Comparison of ENCODE assay signal across 15 cellular contexts in genomic region chr10:8665322-8665721, GRCh38.
DNase-seq lines count a peak whose midpoint lies in the region; ATAC-seq and FAIRE-seq lines count a peak whose summit lies in the region.
"Had no signal": no experiment of that assay in that cellular context is flagged by ENCODE, and none has a peak within 500 bp of the region (broad histone marks: within the 10 kb centered on the region; RNA-seq: fewer than 3 reads in every experiment).

No MANE protein-coding gene starts in this region.

- H3K27ac Mint-ChIP-seq in stimulated activated naive CD8-positive, alpha-beta T cell treated with anti-CD3 and anti-CD28 coated beads, Interleukin-15, amount 100 ng/mL, for 72 hours = no peak overlapping the region
- H3K27ac Mint-ChIP-seq: B cell had no signal

- H3K4me3 Mint-ChIP-seq in stimulated activated naive CD8-positive, alpha-beta T cell treated with anti-CD3 and anti-CD28 coated beads, Interleukin-15, amount 100 ng/mL, for 72 hours = no peak overlapping the region
- H3K4me3 Mint-ChIP-seq: B cell; CD4-positive, alpha-beta memory T cell had no signal

- FAIRE-seq in HTR-8/SVneo (lab: Jason Lieb, UNC) = peak; percentile 4
- FAIRE-seq: A204.1, GM19239, H1 had no signal

- no peaks in the 10 kb centered on the region for H3K4me1 Mint-ChIP-seq in stimulated activated naive CD8-positive, alpha-beta T cell treated with anti-CD3 and anti-CD28 coated beads, Interleukin-15, amount 100 ng/mL, for 72 hours
- H3K4me1 Mint-ChIP-seq: B cell; CD4-positive, alpha-beta memory T cell had no signal

- ATAC-seq in esophagus mucosa = peak; percentile 37
- no peak for ATAC-seq in stimulated activated naive CD8-positive, alpha-beta T cell treated with anti-CD3 and anti-CD28 coated beads, Interleukin-15, amount 100 ng/mL, for 72 hours

- peaks cover 7% of the 10 kb centered on the region for H3K27me3 Mint-ChIP-seq in stimulated activated naive CD8-positive, alpha-beta T cell treated with anti-CD3 and anti-CD28 coated beads, Interleukin-15, amount 100 ng/mL, for 72 hours
- H3K27me3 Mint-ChIP-seq: B cell had no signal

- H3K9me3 Mint-ChIP-seq in stimulated activated naive CD8-positive, alpha-beta T cell treated with anti-CD3 and anti-CD28 coated beads, Interleukin-15, amount 100 ng/mL, for 72 hours = peaks cover 4 to 9% of the 10 kb centered on the region in 2 donors

- peak; percentile 6 for DNase-seq in GF-D8 (lab: John Stamatoyannopoulos, UW)
- no peak for DNase-seq in HTR-8/SVneo (ENCODE audit: insufficient read length, low spot score)
- peak; percentile 94 for DNase-seq in MV-4-11 (lab: John Stamatoyannopoulos, UW)
- no peak for DNase-seq in DMS79 (lab: John Stamatoyannopoulos, UW)
- no peak for DNase-seq in activated CD4-positive, alpha-beta T cell treated with anti-CD3 and anti-CD28 coated beads for 4 hours
- no peak for DNase-seq in stimulated activated naive CD8-positive, alpha-beta T cell treated with anti-CD3 and anti-CD28 coated beads, Interleukin-15, amount 100 ng/mL, for 72 hours
- DNase-seq: C1 segment of cervical spinal cord; CD4-positive, alpha-beta memory T cell; DND-41; GDM1 had no signal

Comparison
In these comparisons a context has a peak if more than half of its experiments do, and no peak if none do; other contexts are left out.
1. DNase-seq: peak in GF-D8 (single experiment) and MV-4-11 (single experiment); none in HTR-8/SVneo (single experiment), DMS79 (single experiment), activated CD4-positive, alpha-beta T cell treated with anti-CD3 and anti-CD28 coated beads for 4 hours (0 of 2) and stimulated activated naive CD8-positive, alpha-beta T cell treated with anti-CD3 and anti-CD28 coated beads, Interleukin-15, amount 100 ng/mL, for 72 hours (0 of 2).